In genomic region chr15:38068600-38068999, GRCh38 we compare ENCODE assay signal across 10 cellular contexts.
DNase-seq lines count a peak whose midpoint lies in the region; ATAC-seq, FAIRE-seq and TF ChIP-seq lines count a peak whose summit lies in the region.
"Had no signal": no experiment of that assay in that cellular context is flagged by ENCODE, and none has a peak within 500 bp of the region (broad histone marks: within the 10 kb centered on the region; RNA-seq: fewer than 3 reads in every experiment).

No MANE protein-coding gene starts in this region.

- H3K4me2 ChIP-seq in Loucy (ENCODE audit: low read depth, low read length, poor library complexity, severe bottlenecking): peak overlapping the region; percentile 54
- peak overlapping the region; percentile 17 for H3K4me2 ChIP-seq in GM12878 (ENCODE audit: control insufficient read depth, insufficient read depth)

- POLR2A ChIA-PET in GM12878 (lab: Charles Lee): interaction anchor here (1.0 to 2.4 kb wide), 6 partner anchors 10 to 27 kb away, joined by 3 to 11 read pairs (median 5); no protein-coding TSS in a partner anchor

- peaks cover 7% of the 10 kb centered on the region for H3K4me1 ChIP-seq in Loucy (ENCODE audit: insufficient read depth, low read length, poor library complexity, severe bottlenecking)
- peaks cover 25% of the 10 kb centered on the region for H3K4me1 ChIP-seq in GM12878 (ENCODE audit: control insufficient read depth, insufficient read depth, low read length)
- peaks cover 6 to 43% (median 40%) of the 10 kb centered on the region in 5 donors for H3K4me1 ChIP-seq in subcutaneous abdominal adipose tissue (ENCODE audit: control insufficient read depth in 5 of 5, insufficient read depth in 5 of 5, low read length in 5 of 5)

- no peak overlapping the region for H3K9ac ChIP-seq in Loucy (ENCODE audit: low read depth, low read length, poor library complexity, severe bottlenecking)
- no peak overlapping the region for H3K9ac ChIP-seq in GM12878 (ENCODE audit: control insufficient read depth, insufficient read depth, low read length)
- peak overlapping the region in 4 of 5 donors; percentile 44 to 69 (median 61) for H3K9ac ChIP-seq in subcutaneous abdominal adipose tissue (ENCODE audit: low read length in 5 of 5)

- TF ChIP-seq CTCF in Loucy (conservative IDR thresholded peaks at IDR 0.05; ENCODE audit: low read length) (no peak), GM12878 (IDR thresholded peaks at IDR 0.05 in 2 of 3, conservative IDR thresholded peaks at IDR 0.05 in 1 of 3; ENCODE audit: control insufficient read depth in 2 of 3, extremely low read depth in 1 of 3, insufficient read depth in 1 of 3, low read depth in 3 of 3, low read length in 3 of 3) (no peak)

- no peak for TF ChIP-seq EP300 in GM12878 (IDR thresholded peaks at IDR 0.05; ENCODE audit: borderline replicate concordance in 1 of 2, control insufficient read depth in 1 of 2, low read depth in 2 of 2, low read length in 2 of 2)

- WGBS in GM12878 (ENCODE audit: insufficient coverage, insufficient replicate concordance, low lambda C conversion rate, missing lambda C conversion rate): 47% methylated on average over 2 of the region's 2 CpGs

- no peaks in the 10 kb centered on the region for H3K9me2 ChIP-seq in Loucy (replicated peaks; ENCODE audit: low read depth, low read length)

- no peak for DNase-seq in GM12878 (ENCODE audit: low read depth, low spot score)
- peak; percentile 28 for DNase-seq in medulla oblongata (ENCODE audit: extremely low spot score)
- no peak for DNase-seq in NCI-H1417 treated with DMSO at 0.1 percent for 48 hours (lab: John Stamatoyannopoulos, UW)
- no peak for DNase-seq in effector CD8-positive, alpha-beta T cell (lab: John Stamatoyannopoulos, UW)
- no peak for DNase-seq in 8988T
- DNase-seq: NCI-H510A treated with DMSO at 0.1 percent for 48 hours; stimulated activated CD4-positive, alpha-beta T cell treated with anti-CD3 and anti-CD28 coated beads, Interleukin-4, amount 100 ng/mL, for 1 hour had no signal

- CTCF ChIA-PET in GM12878 (lab: Yijun Ruan, JAX): interaction anchor here (0.7 to 2.7 kb wide), 9 partner anchors 8 to 371 kb away, joined by 3 to 18 read pairs (median 4); no protein-coding TSS in a partner anchor

- ATAC-seq in GM12878 (no peak), HG03565 (IDR thresholded peaks at IDR 0.05; ENCODE audit: unreplicated experiment) (no peak)

- BruUV-seq in GM12878 (replicated peaks; lab: Mats Ljungman, UMichigan): no TSS peak

- SMC1A ChIA-PET in GM12878 (lab: Charles Lee; ENCODE audit: uncharacterized antibody, unreplicated experiment): interaction anchor here (0.6 to 4.3 kb wide), 21 partner anchors 10 to 368 kb away, joined by 3 to 60 read pairs (median 5); partner anchors contain the start of gene SPRED1

- H4K20me1 ChIP-seq in Loucy (ENCODE audit: insufficient read depth, low read length, poor library complexity, severe bottlenecking) (no peaks in the 10 kb centered on the region), GM12878 (ENCODE audit: control insufficient read depth, insufficient read depth) (no peaks in the 10 kb centered on the region)

- H3K4me3 ChIP-seq in Loucy (ENCODE audit: low read length, poor library complexity, severe bottlenecking): no peak overlapping the region
- H3K4me3 ChIP-seq in GM12878: 0 out of 2 replicates have a peak overlapping the region, but pooled peaks have one; percentile 15
- H3K4me3 ChIP-seq in subcutaneous abdominal adipose tissue (ENCODE audit: low read depth in 1 of 5, low read length in 5 of 5): peak overlapping the region in 4 of 5 donors; percentile 41 to 53 (median 44)

- TF ChIP-seq POLR2A in GM12878 (IDR thresholded peaks at IDR 0.05; ENCODE audit: low read depth, low read length): no peak

- intact Hi-C loops in GM12878 (cut with micrococcal nuclease; ENCODE audit: unreplicated experiment): no loop called here

- no peak for FAIRE-seq in GM12878 (lab: Jason Lieb, UNC)

- no peaks in the 10 kb centered on the region for H3K36me3 ChIP-seq in Loucy (ENCODE audit: insufficient read depth, low read length)
- no peaks in the 10 kb centered on the region for H3K36me3 ChIP-seq in GM12878 (ENCODE audit: control insufficient read depth in 2 of 2, insufficient read depth in 2 of 2, low read length in 1 of 2)
- H3K36me3 ChIP-seq in subcutaneous abdominal adipose tissue (ENCODE audit: control insufficient read depth in 5 of 5, insufficient read depth in 5 of 5, low read length in 5 of 5): no peaks in the 10 kb centered on the region

- in situ Hi-C loops in GM12878 (cut with MboI): no loop called here

- H3K9me3 ChIP-seq in Loucy (ENCODE audit: insufficient read depth, low read depth, low read length) (no peaks in the 10 kb centered on the region), GM12878 (replicated peaks; ENCODE audit: control insufficient read depth, insufficient read depth, low read length) (no peaks in the 10 kb centered on the region), subcutaneous abdominal adipose tissue (ENCODE audit: control insufficient read depth in 5 of 5, low read length in 5 of 5) (no peaks in the 10 kb centered on the region)

- no peak for TF ChIP-seq RAD21 in GM12878 (IDR thresholded peaks at IDR 0.05; ENCODE audit: insufficient read depth, low read depth, low read length)

- H3K27ac ChIP-seq in GM12878 (ENCODE audit: control insufficient read depth, insufficient read depth) (no peak overlapping the region), subcutaneous abdominal adipose tissue (ENCODE audit: low read depth, low read length) (peak overlapping the region; percentile 69)

- H2AFZ ChIP-seq in Loucy (ENCODE audit: low read length) (no peak overlapping the region), GM12878 (ENCODE audit: control insufficient read depth, low read depth, low read length) (no peak overlapping the region)

- H3K27me3 ChIP-seq in Loucy (ENCODE audit: insufficient read depth, low read length, poor library complexity, severe bottlenecking) (no peaks in the 10 kb centered on the region), GM12878 (replicated peaks in 1 of 2; ENCODE audit: control insufficient read depth in 2 of 2, insufficient read depth in 2 of 2, low read length in 1 of 2) (no peaks in the 10 kb centered on the region), subcutaneous abdominal adipose tissue (ENCODE audit: control insufficient read depth in 5 of 5, insufficient read depth in 4 of 5, low read length in 5 of 5) (no peaks in the 10 kb centered on the region)

- no peaks in the 10 kb centered on the region for H3F3A ChIP-seq in Loucy (ENCODE audit: low read depth)

- H3K79me2 ChIP-seq in Loucy (ENCODE audit: insufficient read depth, low read length) (no peaks in the 10 kb centered on the region), GM12878 (ENCODE audit: control insufficient read depth, insufficient read depth, low read length) (no peaks in the 10 kb centered on the region)

- RAD21 ChIA-PET in GM12878 (lab: Charles Lee; ENCODE audit: unreplicated experiment): interaction anchor here (0.9 to 2.5 kb wide), 14 partner anchors 9 to 282 kb away, joined by 3 to 25 read pairs (median 4); no protein-coding TSS in a partner anchor

TF ChIP-seq in GM12878, 131 proteins besides CTCF, POLR2A, EP300 and RAD21:
- TF ChIP-seq CEBPB (IDR thresholded peaks at IDR 0.05; ENCODE audit: borderline replicate concordance in 1 of 2, low read depth in 2 of 2, low read length in 2 of 2) (0 out of 4 replicates have a peak, but pooled peaks of 1 of the 2 experiments have one; percentile 1), SPI1 (IDR thresholded peaks at IDR 0.05; ENCODE audit: borderline replicate concordance, insufficient read depth, low read depth, low read length) (no peak)
TF ChIP-seq in GM12878: peak in this region for 1.

Comparison
In these comparisons a context has a peak if more than half of its experiments do, and no peak if none do; other contexts are left out.
1. H3K9ac ChIP-seq: peak in subcutaneous abdominal adipose tissue (4 of 5); none in Loucy (single experiment) and GM12878 (single experiment).